21 cellular contexts compared by ENCODE assay signal in the genomic region with DNA sequence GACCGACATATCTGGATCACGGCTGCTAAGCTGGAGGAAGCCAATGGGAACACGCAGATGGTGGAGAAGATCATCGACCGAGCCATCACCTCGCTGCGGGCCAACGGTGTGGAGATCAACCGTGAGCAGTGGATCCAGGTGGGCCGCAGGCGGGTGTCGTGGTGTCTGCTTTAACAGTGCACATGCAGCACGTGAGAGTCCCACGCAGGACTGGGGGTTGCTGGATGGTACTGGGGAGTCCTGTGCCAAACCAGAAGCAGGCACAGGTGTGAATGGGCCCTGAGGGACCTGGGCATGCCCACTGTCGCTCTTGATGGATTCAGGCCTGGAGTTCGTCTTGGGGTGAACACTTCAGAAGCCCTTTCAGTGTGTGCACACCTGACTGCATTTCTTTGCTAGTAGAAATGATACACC. TPM values are rescaled to one million over a fixed set of nuclear protein-coding genes. Genes with fewer than 3 reads are reported as not detected.
DNase-seq lines count a peak whose midpoint lies in the region; ATAC-seq and TF ChIP-seq lines count a peak whose summit lies in the region.
"Had no signal": no experiment of that assay in that cellular context is flagged by ENCODE, and none has a peak within 500 bp of the region (broad histone marks: within the 10 kb centered on the region; RNA-seq: fewer than 3 reads in every experiment).

No MANE protein-coding gene starts in this region.

- ATAC-seq in stimulated activated naive CD8-positive, alpha-beta T cell treated with anti-CD3 and anti-CD28 coated beads, Interleukin-15, Interleukin-2, amounts not matched to agents 100 U/mL and 50 U/mL, for 24 hours: no peak
- peak in 1 of 4 experiments; percentile 62 for ATAC-seq in T-cell (replicated peaks in 1 of 4)
- peak; percentile 35 for ATAC-seq in activated naive CD8-positive, alpha-beta T cell treated with anti-CD3 and anti-CD28 coated beads, Interleukin-2, amount 10 ng/mL, durations not matched to agents 7 days and 5 days (ENCODE audit: low read depth)
- ATAC-seq: lower lobe of right lung, pancreas, sciatic nerve had no signal

- peaks cover 74% of the 10 kb centered on the region for H3K36me3 Mint-ChIP-seq in stimulated activated naive CD8-positive, alpha-beta T cell treated with anti-CD3 and anti-CD28 coated beads, Interleukin-15, Interleukin-2, amounts not matched to agents 100 ng/mL and 50 ng/mL, for 24 hours (ENCODE audit: low read depth)
- H3K36me3 Mint-ChIP-seq in T-cell: peaks cover 55% of the 10 kb centered on the region
- H3K36me3 Mint-ChIP-seq in activated naive CD8-positive, alpha-beta T cell treated with anti-CD3 and anti-CD28 coated beads, Interleukin-2, amount 10 ng/mL, durations not matched to agents 7 days and 5 days: peaks cover 71% of the 10 kb centered on the region

- WGBS in thymus: 97% methylated on average over 16 of the region's 16 CpGs
- WGBS in stomach, 5 donors: 96 to 98% (median 98%) methylated on average over 16 of the region's 16 CpGs

- intact Hi-C loops in stomach (cut with DNase I; ENCODE audit: low total_unique reads): no loop called here
- intact Hi-C loops in vagina (cut with DNase I): no loop called here

- H3K4me3 Mint-ChIP-seq in stimulated activated naive CD8-positive, alpha-beta T cell treated with anti-CD3 and anti-CD28 coated beads, Interleukin-15, Interleukin-2, amounts not matched to agents 100 ng/mL and 50 ng/mL, for 24 hours: no peak overlapping the region
- peak overlapping the region; percentile 43 to 61 (median 49) for H3K4me3 Mint-ChIP-seq in T-cell
- H3K4me3 Mint-ChIP-seq in activated naive CD8-positive, alpha-beta T cell treated with anti-CD3 and anti-CD28 coated beads, Interleukin-2, amount 10 ng/mL, durations not matched to agents 7 days and 5 days: peak overlapping the region; percentile 39
- H3K4me3 Mint-ChIP-seq: activated B cell treated with CpG ODN at 0.5 μM for 24 hours had no signal

- no peak for DNase-seq in stimulated activated naive CD8-positive, alpha-beta T cell treated with anti-CD3 and anti-CD28 coated beads, Interleukin-15, Interleukin-2, amounts not matched to agents 100 U/mL and 50 U/mL, for 24 hours
- peak in 4 of 34 experiments; percentile 5 to 30 (median 19) for DNase-seq in T-cell
- DNase-seq in activated naive CD8-positive, alpha-beta T cell treated with anti-CD3 and anti-CD28 coated beads, Interleukin-2, amount 10 ng/mL, durations not matched to agents 7 days and 5 days: peak; percentile 41
- DNase-seq in NCI-H524 (lab: John Stamatoyannopoulos, UW): no peak
- DNase-seq in stomach: no peak
- no peak for DNase-seq in vagina (ENCODE audit: extremely low spot score in 2 of 2)
- DNase-seq: activated B cell treated with CpG ODN at 0.5 μM for 24 hours; activated CD8-positive, alpha-beta memory T cell treated with anti-CD3 and anti-CD28 coated beads, Interleukin-2, amount 50 U/mL, for 48 hours; anterior cingulate cortex; Caco-2; effector CD8-positive, alpha-beta T cell; Karpas-422; lower lobe of right lung; NCI-H1092 treated with DMSO at 0.1 percent for 48 hours; NCI-H2081 treated with DMSO at 0.1 percent for 48 hours; NCI-H510A treated with DMSO at 0.1 percent for 48 hours; pancreas had no signal

- H3K27me3 Mint-ChIP-seq in stimulated activated naive CD8-positive, alpha-beta T cell treated with anti-CD3 and anti-CD28 coated beads, Interleukin-15, Interleukin-2, amounts not matched to agents 100 ng/mL and 50 ng/mL, for 24 hours: no peaks in the 10 kb centered on the region
- no peaks in the 10 kb centered on the region for H3K27me3 Mint-ChIP-seq in T-cell
- no peaks in the 10 kb centered on the region for H3K27me3 Mint-ChIP-seq in activated naive CD8-positive, alpha-beta T cell treated with anti-CD3 and anti-CD28 coated beads, Interleukin-2, amount 10 ng/mL, durations not matched to agents 7 days and 5 days
- H3K27me3 Mint-ChIP-seq: activated B cell treated with CpG ODN at 0.5 μM for 24 hours had no signal

- H3K4me3 ChIP-seq in thymus (ENCODE audit: low read length): no peak overlapping the region
- H3K4me3 ChIP-seq in stomach: no peak overlapping the region
- no peak overlapping the region for H3K4me3 ChIP-seq in vagina
- H3K4me3 ChIP-seq: lower lobe of right lung, pancreas had no signal

- H3K27ac ChIP-seq in thymus (ENCODE audit: low read depth) (peak overlapping the region; percentile 89), stomach (no peak overlapping the region), vagina (no peak overlapping the region)
- H3K27ac ChIP-seq: lower lobe of right lung, pancreas had no signal

- TF ChIP-seq EP300 in stomach (IDR thresholded peaks at IDR 0.05): no peak

- CTCF ChIA-PET in T-cell (lab: Charles Lee): interaction anchor here in 1 of 2 donors (0.6 kb wide), 1 partner anchor 20 kb away, joined by 3 read pairs; no protein-coding TSS in a partner anchor

- peaks cover 8% of the 10 kb centered on the region for H3K9me3 Mint-ChIP-seq in stimulated activated naive CD8-positive, alpha-beta T cell treated with anti-CD3 and anti-CD28 coated beads, Interleukin-15, Interleukin-2, amounts not matched to agents 100 ng/mL and 50 ng/mL, for 24 hours
- H3K9me3 Mint-ChIP-seq in T-cell: peaks cover 0 to 5% (median 0%) of the 10 kb centered on the region in 3 donors
- peaks cover 6% of the 10 kb centered on the region for H3K9me3 Mint-ChIP-seq in activated naive CD8-positive, alpha-beta T cell treated with anti-CD3 and anti-CD28 coated beads, Interleukin-2, amount 10 ng/mL, durations not matched to agents 7 days and 5 days
- H3K9me3 Mint-ChIP-seq: activated B cell treated with CpG ODN at 0.5 μM for 24 hours had no signal

- H3K4me1 ChIP-seq in thymus (ENCODE audit: control insufficient read depth, insufficient read depth, low read length) (peaks cover 2% of the 10 kb centered on the region), stomach (no peaks in the 10 kb centered on the region), vagina (no peaks in the 10 kb centered on the region)
- H3K4me1 ChIP-seq: Caco-2, lower lobe of right lung, pancreas had no signal

- H3K27me3 ChIP-seq in thymus (ENCODE audit: control insufficient read depth, insufficient read depth) (no peaks in the 10 kb centered on the region), stomach (no peaks in the 10 kb centered on the region), vagina (no peaks in the 10 kb centered on the region)
- H3K27me3 ChIP-seq: pancreas had no signal

- TF ChIP-seq POLR2A in stomach (IDR thresholded peaks at IDR 0.05) (no peak), vagina (IDR thresholded peaks at IDR 0.05) (no peak)

- H3K36me3 ChIP-seq in thymus (ENCODE audit: control insufficient read depth, insufficient read depth) (peaks cover 76% of the 10 kb centered on the region), stomach (peaks cover 45 to 91% (median 89%) of the 10 kb centered on the region in 4 donors), vagina (peaks cover 4 to 63% of the 10 kb centered on the region in 2 donors)

- POLR2A ChIA-PET in T-cell (lab: Charles Lee): no interaction called here
- POLR2A ChIA-PET in activated naive CD8-positive, alpha-beta T cell treated with anti-CD3 and anti-CD28 coated beads, Interleukin-2, amount 10 ng/mL, durations not matched to agents 7 days and 5 days (lab: Charles Lee): interaction anchor here (1.6 kb wide), 1 partner anchor 67 kb away, joined by 4 read pairs; no protein-coding TSS in a partner anchor

- H3K4me1 Mint-ChIP-seq in stimulated activated naive CD8-positive, alpha-beta T cell treated with anti-CD3 and anti-CD28 coated beads, Interleukin-15, Interleukin-2, amounts not matched to agents 100 ng/mL and 50 ng/mL, for 24 hours (ENCODE audit: low read depth): peaks cover 59% of the 10 kb centered on the region
- H3K4me1 Mint-ChIP-seq in T-cell: peaks cover 45 to 75% (median 52%) of the 10 kb centered on the region in 3 donors
- H3K4me1 Mint-ChIP-seq in activated naive CD8-positive, alpha-beta T cell treated with anti-CD3 and anti-CD28 coated beads, Interleukin-2, amount 10 ng/mL, durations not matched to agents 7 days and 5 days: peaks cover 36% of the 10 kb centered on the region

- H3K9me3 ChIP-seq in thymus (ENCODE audit: control insufficient read depth) (peaks cover 12% of the 10 kb centered on the region), stomach (no peaks in the 10 kb centered on the region), vagina (no peaks in the 10 kb centered on the region)
- H3K9me3 ChIP-seq: lower lobe of right lung, pancreas had no signal

- peak overlapping the region; percentile 85 for H3K27ac Mint-ChIP-seq in stimulated activated naive CD8-positive, alpha-beta T cell treated with anti-CD3 and anti-CD28 coated beads, Interleukin-15, Interleukin-2, amounts not matched to agents 100 ng/mL and 50 ng/mL, for 24 hours
- peak overlapping the region; percentile 74 to 81 for H3K27ac Mint-ChIP-seq in T-cell
- H3K27ac Mint-ChIP-seq in activated naive CD8-positive, alpha-beta T cell treated with anti-CD3 and anti-CD28 coated beads, Interleukin-2, amount 10 ng/mL, durations not matched to agents 7 days and 5 days: peak overlapping the region; percentile 83
- H3K27ac Mint-ChIP-seq: activated B cell treated with CpG ODN at 0.5 μM for 24 hours had no signal

- TF ChIP-seq CTCF in stomach (IDR thresholded peaks at IDR 0.05) (no peak), vagina (IDR thresholded peaks at IDR 0.05) (no peak)

RNA-seq across cellular contexts. Expression of a gene that starts 24.6 kb away (rescaled TPM):
- total RNA-seq in T-cell (10 to 100 TPM in 2 of 5 donors, 1 to 10 TPM in 3; 4.5 to 20.8 (median 9.5) TPM), stomach (1 to 10 TPM in 1 of 5 donors, not detected in 4; 1.7 TPM), vagina (0.98 TPM)
- 1 to 10 TPM; 9.7 to 9.8 TPM for total RNA-seq in activated naive CD8-positive, alpha-beta T cell treated with anti-CD3 and anti-CD28 coated beads, Interleukin-2, amount 10 ng/mL, durations not matched to agents 7 days and 5 days
- polyA plus RNA-seq in thymus (8.2 TPM), stomach (1 to 10 TPM in 2 of 3 donors, under 1 TPM in 1; 0.62 to 3.4 (median 1.4) TPM)

RNA-seq across cellular contexts. Expression of a gene that starts 30.4 kb away (rescaled TPM):
- total RNA-seq in T-cell: 100 to 1,000 TPM in 1 of 5 donors, 10 to 100 TPM in 4; 59.8 to 106 (median 83.5) TPM
- total RNA-seq in activated naive CD8-positive, alpha-beta T cell treated with anti-CD3 and anti-CD28 coated beads, Interleukin-2, amount 10 ng/mL, durations not matched to agents 7 days and 5 days: 10 to 100 TPM; 76.7 to 78.4 TPM
- 56.1 TPM for polyA plus RNA-seq in thymus
- total RNA-seq in stomach: 10 to 100 TPM; 30.4 to 67.4 (median 39.7) TPM
- polyA plus RNA-seq in stomach: 10 to 100 TPM; 27.0 to 44.2 (median 39.6) TPM
- total RNA-seq in vagina: 50.6 TPM

RNA-seq across cellular contexts. Expression of a gene that starts 31.9 kb away (rescaled TPM):
- total RNA-seq in T-cell (10 to 100 TPM; 16.1 to 30.8 (median 17.7) TPM), stomach (10 to 100 TPM in 2 of 5 donors, 1 to 10 TPM in 3; 2.9 to 68.1 (median 9.4) TPM), vagina (11.8 TPM)
- total RNA-seq in activated naive CD8-positive, alpha-beta T cell treated with anti-CD3 and anti-CD28 coated beads, Interleukin-2, amount 10 ng/mL, durations not matched to agents 7 days and 5 days: 10 to 100 TPM; 16.2 to 18.8 TPM
- polyA plus RNA-seq in thymus (10.5 TPM), stomach (1 to 10 TPM; 4.9 to 6.6 (median 6.3) TPM)

RNA-seq across cellular contexts. Expression of a gene that starts 38.1 kb away (rescaled TPM):
- total RNA-seq in T-cell (under 1 TPM in 3 of 5 donors, not detected in 2; 0.35 to 0.56 (median 0.44) TPM), stomach (10 to 100 TPM in 2 of 5 donors, 1 to 10 TPM in 2, under 1 TPM in 1; 0.58 to 26.6 (median 8.9) TPM), vagina (57.2 TPM)
- total RNA-seq in activated naive CD8-positive, alpha-beta T cell treated with anti-CD3 and anti-CD28 coated beads, Interleukin-2, amount 10 ng/mL, durations not matched to agents 7 days and 5 days: under 1 TPM; 0.30 to 0.51 TPM
- polyA plus RNA-seq in thymus (17.2 TPM), stomach (10 to 100 TPM in 1 of 3 donors, 1 to 10 TPM in 2; 6.2 to 15.2 (median 8.4) TPM)
- total RNA-seq: activated B cell treated with CpG ODN at 0.5 μM for 24 hours, myocyte had no signal

RNA-seq across cellular contexts. Expression of a gene that starts 41.6 kb away (rescaled TPM):
- total RNA-seq in T-cell (10 to 100 TPM; 22.7 to 26.3 (median 25.1) TPM), stomach (10 to 100 TPM in 2 of 5 donors, 1 to 10 TPM in 3; 6.1 to 12.1 (median 9.2) TPM), vagina (10.3 TPM)
- total RNA-seq in activated naive CD8-positive, alpha-beta T cell treated with anti-CD3 and anti-CD28 coated beads, Interleukin-2, amount 10 ng/mL, durations not matched to agents 7 days and 5 days: 10 to 100 TPM; 15.4 TPM
- polyA plus RNA-seq in thymus (13.4 TPM), stomach (1 to 10 TPM; 3.5 to 7.6 (median 6.3) TPM)
